ENCODE assay signal across 20 cellular contexts in genomic region chr7:157616426-157616825, GRCh38.
"Had no signal": no experiment of that assay in that cellular context is flagged by ENCODE, and none has a peak within 500 bp of the region (broad histone marks: within the 10 kb centered on the region; RNA-seq: fewer than 3 reads in every experiment).

No MANE protein-coding gene starts in this region.

- H3K27me3 ChIP-seq: transverse colon had no signal

- H3K4me3 Mint-ChIP-seq: activated CD4-positive, alpha-beta memory T cell treated with anti-CD3 and anti-CD28 coated beads, Interleukin-2, amount 10 ng/mL, durations not matched to agents 7 days and 5 days; activated CD8-positive, alpha-beta memory T cell treated with anti-CD3 and anti-CD28 coated beads, Interleukin-2, amount 10 ng/mL, durations not matched to agents 7 days and 5 days; activated naive CD8-positive, alpha-beta T cell; immature natural killer cell; memory B cell; naive thymus-derived CD8-positive, alpha-beta T cell had no signal

- H3K9me3 ChIP-seq: breast epithelium, esophagus muscularis mucosa, transverse colon had no signal

- H3K36me3 Mint-ChIP-seq: activated CD8-positive, alpha-beta memory T cell treated with anti-CD3 and anti-CD28 coated beads, Interleukin-2, amount 10 ng/mL, durations not matched to agents 7 days and 5 days; activated naive CD8-positive, alpha-beta T cell; immature natural killer cell; naive thymus-derived CD8-positive, alpha-beta T cell had no signal

- H3K27ac ChIP-seq: esophagus muscularis mucosa, transverse colon, VCaP had no signal

- H3K4me3 ChIP-seq: breast epithelium, esophagus muscularis mucosa, transverse colon had no signal

- H3K4me1 ChIP-seq: breast epithelium had no signal

- H3K9me3 Mint-ChIP-seq: activated CD4-positive, alpha-beta memory T cell treated with anti-CD3 and anti-CD28 coated beads, Interleukin-2, amount 10 ng/mL, durations not matched to agents 7 days and 5 days; immature natural killer cell; naive thymus-derived CD8-positive, alpha-beta T cell had no signal

- H3K27me3 Mint-ChIP-seq: activated naive CD8-positive, alpha-beta T cell; naive thymus-derived CD8-positive, alpha-beta T cell had no signal

- DNase-seq: activated CD4-positive, alpha-beta memory T cell treated with anti-CD3 and anti-CD28 coated beads, Interleukin-2, amount 10 ng/mL, durations not matched to agents 7 days and 5 days; cortex of kidney; effector CD4-positive, alpha-beta T cell; immature natural killer cell; kidney glomerular epithelial cell; left ventricle myocardium superior; naive thymus-derived CD8-positive, alpha-beta T cell; stimulated activated CD4-positive, alpha-beta T cell treated with anti-CD3 and anti-CD28 coated beads, Interleukin-12 subunit alpha, Interleukin-12 subunit beta, amount 100 ng/mL, for 4 hours; stimulated activated CD4-positive, alpha-beta T cell treated with anti-CD3 and anti-CD28 coated beads, Interleukin-1b, Interleukin-23, amount 100 ng/mL, for 48 hours; stimulated activated CD8-positive, alpha-beta memory T cell treated with anti-CD3 and anti-CD28 coated beads, Interleukin-4, amount 100 ng/mL, for 48 hours; stimulated activated naive CD4-positive, alpha-beta T cell; SW 1271; T-helper 2 cell; transverse colon had no signal

- H3K27ac Mint-ChIP-seq: activated CD4-positive, alpha-beta memory T cell treated with anti-CD3 and anti-CD28 coated beads, Interleukin-2, amount 10 ng/mL, durations not matched to agents 7 days and 5 days; activated CD8-positive, alpha-beta memory T cell treated with anti-CD3 and anti-CD28 coated beads, Interleukin-2, amount 10 ng/mL, durations not matched to agents 7 days and 5 days; activated naive CD8-positive, alpha-beta T cell; immature natural killer cell; memory B cell had no signal

- H3K36me3 ChIP-seq: breast epithelium, esophagus muscularis mucosa, transverse colon had no signal

- ATAC-seq: activated CD8-positive, alpha-beta memory T cell treated with anti-CD3 and anti-CD28 coated beads, Interleukin-2, amount 10 ng/mL, durations not matched to agents 7 days and 5 days; left ventricle myocardium superior; naive thymus-derived CD8-positive, alpha-beta T cell had no signal
